1 cellular context compared by ENCODE assay signal in genomic region chr13:109332501-109333499, GRCh38.
TF ChIP-seq lines count a peak whose summit lies in the region.

No MANE protein-coding gene starts in this region.

TF ChIP-seq in GM23338, 12 proteins besides CTCF, POLR2A, EP300 and RAD21 (continued from another document):
- TF ChIP-seq, protein P1, sequence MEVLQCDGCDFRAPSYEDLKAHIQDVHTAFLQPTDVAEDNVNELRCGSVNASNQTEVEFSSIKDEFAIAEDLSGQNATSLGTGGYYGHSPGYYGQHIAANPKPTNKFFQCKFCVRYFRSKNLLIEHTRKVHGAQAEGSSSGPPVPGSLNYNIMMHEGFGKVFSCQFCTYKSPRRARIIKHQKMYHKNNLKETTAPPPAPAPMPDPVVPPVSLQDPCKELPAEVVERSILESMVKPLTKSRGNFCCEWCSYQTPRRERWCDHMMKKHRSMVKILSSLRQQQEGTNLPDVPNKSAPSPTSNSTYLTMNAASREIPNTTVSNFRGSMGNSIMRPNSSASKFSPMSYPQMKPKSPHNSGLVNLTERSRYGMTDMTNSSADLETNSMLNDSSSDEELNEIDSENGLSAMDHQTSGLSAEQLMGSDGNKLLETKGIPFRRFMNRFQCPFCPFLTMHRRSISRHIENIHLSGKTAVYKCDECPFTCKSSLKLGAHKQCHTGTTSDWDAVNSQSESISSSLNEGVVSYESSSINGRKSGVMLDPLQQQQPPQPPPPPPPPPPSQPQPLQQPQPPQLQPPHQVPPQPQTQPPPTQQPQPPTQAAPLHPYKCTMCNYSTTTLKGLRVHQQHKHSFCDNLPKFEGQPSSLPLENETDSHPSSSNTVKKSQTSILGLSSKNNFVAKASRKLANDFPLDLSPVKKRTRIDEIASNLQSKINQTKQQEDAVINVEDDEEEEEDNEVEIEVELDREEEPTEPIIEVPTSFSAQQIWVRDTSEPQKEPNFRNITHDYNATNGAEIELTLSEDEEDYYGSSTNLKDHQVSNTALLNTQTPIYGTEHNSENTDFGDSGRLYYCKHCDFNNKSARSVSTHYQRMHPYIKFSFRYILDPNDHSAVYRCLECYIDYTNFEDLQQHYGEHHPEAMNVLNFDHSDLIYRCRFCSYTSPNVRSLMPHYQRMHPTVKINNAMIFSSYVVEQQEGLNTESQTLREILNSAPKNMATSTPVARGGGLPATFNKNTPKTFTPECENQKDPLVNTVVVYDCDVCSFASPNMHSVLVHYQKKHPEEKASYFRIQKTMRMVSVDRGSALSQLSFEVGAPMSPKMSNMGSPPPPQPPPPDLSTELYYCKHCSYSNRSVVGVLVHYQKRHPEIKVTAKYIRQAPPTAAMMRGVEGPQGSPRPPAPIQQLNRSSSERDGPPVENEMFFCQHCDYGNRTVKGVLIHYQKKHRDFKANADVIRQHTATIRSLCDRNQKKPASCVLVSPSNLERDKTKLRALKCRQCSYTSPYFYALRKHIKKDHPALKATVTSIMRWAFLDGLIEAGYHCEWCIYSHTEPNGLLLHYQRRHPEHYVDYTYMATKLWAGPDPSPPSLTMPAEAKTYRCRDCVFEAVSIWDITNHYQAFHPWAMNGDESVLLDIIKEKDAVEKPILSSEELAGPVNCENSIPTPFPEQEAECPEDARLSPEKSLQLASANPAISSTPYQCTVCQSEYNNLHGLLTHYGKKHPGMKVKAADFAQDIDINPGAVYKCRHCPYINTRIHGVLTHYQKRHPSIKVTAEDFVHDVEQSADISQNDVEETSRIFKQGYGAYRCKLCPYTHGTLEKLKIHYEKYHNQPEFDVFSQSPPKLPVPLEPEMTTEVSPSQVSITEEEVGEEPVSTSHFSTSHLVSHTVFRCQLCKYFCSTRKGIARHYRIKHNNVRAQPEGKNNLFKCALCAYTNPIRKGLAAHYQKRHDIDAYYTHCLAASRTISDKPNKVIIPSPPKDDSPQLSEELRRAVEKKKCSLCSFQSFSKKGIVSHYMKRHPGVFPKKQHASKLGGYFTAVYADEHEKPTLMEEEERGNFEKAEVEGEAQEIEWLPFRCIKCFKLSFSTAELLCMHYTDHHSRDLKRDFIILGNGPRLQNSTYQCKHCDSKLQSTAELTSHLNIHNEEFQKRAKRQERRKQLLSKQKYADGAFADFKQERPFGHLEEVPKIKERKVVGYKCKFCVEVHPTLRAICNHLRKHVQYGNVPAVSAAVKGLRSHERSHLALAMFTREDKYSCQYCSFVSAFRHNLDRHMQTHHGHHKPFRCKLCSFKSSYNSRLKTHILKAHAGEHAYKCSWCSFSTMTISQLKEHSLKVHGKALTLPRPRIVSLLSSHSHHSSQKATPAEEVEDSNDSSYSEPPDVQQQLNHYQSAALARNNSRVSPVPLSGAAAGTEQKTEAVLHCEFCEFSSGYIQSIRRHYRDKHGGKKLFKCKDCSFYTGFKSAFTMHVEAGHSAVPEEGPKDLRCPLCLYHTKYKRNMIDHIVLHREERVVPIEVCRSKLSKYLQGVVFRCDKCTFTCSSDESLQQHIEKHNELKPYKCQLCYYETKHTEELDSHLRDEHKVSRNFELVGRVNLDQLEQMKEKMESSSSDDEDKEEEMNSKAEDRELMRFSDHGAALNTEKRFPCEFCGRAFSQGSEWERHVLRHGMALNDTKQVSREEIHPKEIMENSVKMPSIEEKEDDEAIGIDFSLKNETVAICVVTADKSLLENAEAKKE (CRISPR knock-in tag; IDR thresholded peaks at IDR 0.05), result no peak
